ENCODE assay signal across 14 cellular contexts in genomic region chr5:139593716-139594319, GRCh38. TPM values are rescaled to one million over a fixed set of nuclear protein-coding genes. Genes with fewer than 3 reads are reported as not detected.
DNase-seq lines count a peak whose midpoint lies in the region; ATAC-seq and TF ChIP-seq lines count a peak whose summit lies in the region.
"Had no signal": no experiment of that assay in that cellular context is flagged by ENCODE, and none has a peak within 500 bp of the region (broad histone marks: within the 10 kb centered on the region; RNA-seq: fewer than 3 reads in every experiment).

No MANE protein-coding gene starts in this region.

- H3K27ac Mint-ChIP-seq in T-cell: peak overlapping the region in 1 of 2 donors; percentile 6
- H3K27ac Mint-ChIP-seq: activated naive CD8-positive, alpha-beta T cell treated with anti-CD3 and anti-CD28 coated beads, Interleukin-2, amount 10 ng/mL, durations not matched to agents 7 days and 5 days had no signal

- H3K4me3 ChIP-seq in AG04450 (ENCODE audit: low read depth, low read length) (no peak overlapping the region), GM12865 (ENCODE audit: low read depth, low read length) (no peak overlapping the region)
- H3K4me3 ChIP-seq: HAP-1, sigmoid colon had no signal

- no peaks in the 10 kb centered on the region for H3K27me3 Mint-ChIP-seq in T-cell
- H3K27me3 Mint-ChIP-seq: activated B cell treated with CpG ODN at 0.5 μM for 24 hours; activated naive CD8-positive, alpha-beta T cell treated with anti-CD3 and anti-CD28 coated beads, Interleukin-2, amount 10 ng/mL, durations not matched to agents 7 days and 5 days; memory B cell had no signal

- H3K4me3 Mint-ChIP-seq in T-cell: no peak overlapping the region
- H3K4me3 Mint-ChIP-seq: activated B cell treated with CpG ODN at 0.5 μM for 24 hours; activated naive CD8-positive, alpha-beta T cell treated with anti-CD3 and anti-CD28 coated beads, Interleukin-2, amount 10 ng/mL, durations not matched to agents 7 days and 5 days; memory B cell had no signal

- peaks cover 10% of the 10 kb centered on the region for H3K36me3 Mint-ChIP-seq in T-cell

- H3K4me1 Mint-ChIP-seq in T-cell: peaks cover 60 to 66% (median 63%) of the 10 kb centered on the region in 3 donors

- peak; percentile 29 for DNase-seq in AG04450 (ENCODE audit: low read depth, low spot score)
- peak; percentile 24 for DNase-seq in GM12865 (ENCODE audit: low read depth)
- DNase-seq in SW480 (ENCODE audit: low spot score): peak; percentile 41
- peak; percentile 40 to 67 for DNase-seq in foreskin keratinocyte
- no peak for DNase-seq in NOMO-1 treated with dmso at 0.1 percent for 144 hours (lab: John Stamatoyannopoulos, UW; ENCODE audit: unreplicated experiment)
- no peak for DNase-seq in NCI-H524 treated with DMSO at 0.1 percent for 48 hours (lab: John Stamatoyannopoulos, UW)
- DNase-seq in NCI-H2171 (lab: John Stamatoyannopoulos, UW): no peak
- no peak for DNase-seq in T-cell
- DNase-seq: activated B cell treated with CpG ODN at 0.5 μM for 24 hours; activated naive CD8-positive, alpha-beta T cell treated with anti-CD3 and anti-CD28 coated beads, Interleukin-2, amount 10 ng/mL, durations not matched to agents 7 days and 5 days; NCI-H1436; sigmoid colon had no signal

- no peak overlapping the region for H3K27ac ChIP-seq in AG04450 (ENCODE audit: low read depth, low read length)
- peak overlapping the region; percentile 68 for H3K27ac ChIP-seq in foreskin keratinocyte
- H3K27ac ChIP-seq: sigmoid colon had no signal

- no peaks in the 10 kb centered on the region for H3K9me3 ChIP-seq in AG04450 (ENCODE audit: control insufficient read depth, insufficient read depth, low read length)
- H3K9me3 ChIP-seq: HAP-1 had no signal

- CTCF ChIA-PET in AG04450 (lab: Charles Lee) (interaction anchor here (0.6 to 2.9 kb wide), 5 partner anchors 8 to 40 kb away, joined by 3 to 6 read pairs (median 4); no protein-coding TSS in a partner anchor), T-cell (lab: Charles Lee) (interaction anchor here in 1 of 2 donors (0.5 kb wide), 1 partner anchor 160 kb away, joined by 3 read pairs; no protein-coding TSS in a partner anchor)

- peak; percentile 72 for ATAC-seq in foreskin keratinocyte
- ATAC-seq in T-cell (replicated peaks in 1 of 4): no peak

- POLR2A ChIA-PET in AG04450 (lab: Yijun Ruan, JAX) (no interaction called here), T-cell (lab: Charles Lee) (interaction anchor here (0.5 to 0.6 kb wide), 3 partner anchors 10 to 281 kb away, joined by 3 to 7 read pairs (median 4); no protein-coding TSS in a partner anchor)

- H3K27me3 ChIP-seq in AG04450 (ENCODE audit: control insufficient read depth, insufficient read depth, low read length): no peaks in the 10 kb centered on the region
- H3K27me3 ChIP-seq in foreskin keratinocyte: no peaks in the 10 kb centered on the region
- H3K27me3 ChIP-seq: sigmoid colon had no signal

- H3K9me3 Mint-ChIP-seq in T-cell: no peaks in the 10 kb centered on the region
- H3K9me3 Mint-ChIP-seq: activated B cell treated with CpG ODN at 0.5 μM for 24 hours, memory B cell had no signal

- peaks cover 14% of the 10 kb centered on the region for H3K4me1 ChIP-seq in foreskin keratinocyte

- TF ChIP-seq CTCF in AG04450 (IDR thresholded peaks at IDR 0.05; ENCODE audit: low read depth, low read length): no peak
- TF ChIP-seq CTCF in GM12865 (IDR thresholded peaks at IDR 0.05; ENCODE audit: insufficient read depth, low read depth, low read length, missing control alignments): no peak
- TF ChIP-seq CTCF in foreskin keratinocyte (conservative IDR thresholded peaks at IDR 0.05): no peak

RNA-seq across cellular contexts. Expression of gene UBE2D2, which starts 32.7 kb away (rescaled TPM):
- polyA plus RNA-seq in AG04450 (2011; rRNA removed): 51.5 and 60.9 TPM in 2 replicates
- polyA minus RNA-seq in AG04450 (2011; rRNA and poly(A)+ RNA removed): 13.2 and 44.0 TPM in 2 replicates
- 149 TPM in 2 replicates for total RNA-seq in foreskin keratinocyte
- 153 and 160 TPM in 2 replicates for polyA plus RNA-seq in foreskin keratinocyte
- 100 to 1,000 TPM; 138 to 176 (median 152) TPM for total RNA-seq in T-cell

RNA-seq across cellular contexts. Expression of gene CXXC5, which starts 54.3 kb away (rescaled TPM):
- polyA plus RNA-seq in AG04450 (2011; rRNA removed): 21.3 and 21.5 TPM in 2 replicates
- 10.1 and 13.0 TPM in 2 replicates for polyA minus RNA-seq in AG04450 (2011; rRNA and poly(A)+ RNA removed)
- total RNA-seq in foreskin keratinocyte: 1.0 and 1.2 TPM in 2 replicates
- 0.84 and 0.94 TPM in 2 replicates for polyA plus RNA-seq in foreskin keratinocyte
- 1 to 10 TPM; 5.1 to 7.6 (median 6.2) TPM for total RNA-seq in T-cell

Comparison
In these comparisons a context has a peak if more than half of its experiments do, and no peak if none do; other contexts are left out.
1. DNase-seq: peak in AG04450 (single experiment), GM12865 (single experiment), SW480 (single experiment) and foreskin keratinocyte (2 of 2); none in NOMO-1 treated with dmso at 0.1 percent for 144 hours (single experiment), NCI-H524 treated with DMSO at 0.1 percent for 48 hours (single experiment), NCI-H2171 (single experiment) and T-cell (0 of 34).